ENCODE assay signal across 1 cellular context in genomic region chr1:183038913-183039312, GRCh38.
TF ChIP-seq lines count a peak whose summit lies in the region.

No MANE protein-coding gene starts in this region.

TF ChIP-seq in GM23338, 12 proteins besides CTCF, POLR2A, EP300 and RAD21:
- no peak for TF ChIP-seq ZNF462 (CRISPR knock-in tag; IDR thresholded peaks at IDR 0.05)
- TF ChIP-seq JUNB (IDR thresholded peaks at IDR 0.05; ENCODE audit: unreplicated experiment) = no peak
- no peak for TF ChIP-seq CREB1 (CRISPR knock-in tag; IDR thresholded peaks at IDR 0.05; ENCODE audit: low read depth)
- TF ChIP-seq ETS1 (IDR thresholded peaks at IDR 0.05) = no peak
- no peak for TF ChIP-seq EZH2phosphoT487 (IDR thresholded peaks at IDR 0.05; ENCODE audit: unreplicated experiment)
- TF ChIP-seq ZNF114 (CRISPR knock-in tag; IDR thresholded peaks at IDR 0.05) = no peak
- no peak for TF ChIP-seq REST (IDR thresholded peaks at IDR 0.05; ENCODE audit: unreplicated experiment)
- TF ChIP-seq POLR2AphosphoS5 (IDR thresholded peaks at IDR 0.05; ENCODE audit: low read depth) = no peak
- TF ChIP-seq STAT1 (IDR thresholded peaks at IDR 0.05; ENCODE audit: unreplicated experiment) = no peak
- no peak for TF ChIP-seq ZNF331 (CRISPR knock-in tag; IDR thresholded peaks at IDR 0.05; ENCODE audit: low read depth)
